ENCODE assay signal across 32 cellular contexts in the genomic region with DNA sequence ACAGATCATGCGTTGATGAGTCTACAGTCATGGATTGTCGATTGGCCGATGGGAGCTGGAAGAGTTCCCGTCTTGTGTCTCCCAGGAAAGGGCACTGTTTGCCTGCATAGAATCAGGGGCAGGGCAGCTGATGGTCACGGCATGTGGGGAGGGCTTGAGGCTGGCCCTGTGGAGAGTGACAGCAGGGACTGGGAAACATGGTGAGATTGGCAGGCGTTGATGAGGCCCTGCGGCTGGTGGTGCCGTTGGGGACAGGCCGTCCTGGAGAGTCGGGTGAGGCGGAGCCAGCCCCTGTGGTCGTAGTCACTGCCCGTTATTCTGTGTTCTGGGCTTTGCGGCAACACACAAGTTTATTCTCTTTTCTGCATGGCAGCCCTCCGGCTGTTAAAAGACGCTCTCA. TPM values are rescaled to one million over a fixed set of nuclear protein-coding genes. Genes with fewer than 3 reads are reported as not detected.
DNase-seq lines count a peak whose midpoint lies in the region; ATAC-seq and TF ChIP-seq lines count a peak whose summit lies in the region.
"Had no signal": no experiment of that assay in that cellular context is flagged by ENCODE, and none has a peak within 500 bp of the region (broad histone marks: within the 10 kb centered on the region; RNA-seq: fewer than 3 reads in every experiment).

No MANE protein-coding gene starts in this region.

- 0 out of 2 replicates have a peak overlapping the region, but pooled peaks have one; percentile 32 for H3K27ac ChIP-seq in GM23338 (ENCODE audit: low read depth)
- H3K27ac ChIP-seq in angular gyrus (ENCODE audit: low read depth, low read length) = peak overlapping the region; percentile 97
- no peak overlapping the region for H3K27ac ChIP-seq in SK-N-SH (ENCODE audit: low read depth in 2 of 2, low read length in 1 of 2)
- no peak overlapping the region for H3K27ac ChIP-seq in SJCRH30
- H3K27ac ChIP-seq: cardiac muscle cell, coronary artery, left ventricle myocardium inferior, neutrophil, PC-9, psoas muscle had no signal

- TF ChIP-seq CTCF in GM23338 (conservative IDR thresholded peaks at IDR 0.05; ENCODE audit: low read depth in 2 of 2) = no peak
- TF ChIP-seq CTCF in SK-N-SH (IDR thresholded peaks at IDR 0.05) = no peak

- no peaks in the 10 kb centered on the region for H3K9me3 Mint-ChIP-seq in GM23338
- H3K9me3 Mint-ChIP-seq: activated CD4-positive, alpha-beta memory T cell treated with anti-CD3 and anti-CD28 coated beads, Interleukin-2, amount 10 ng/mL, durations not matched to agents 7 days and 5 days; activated naive CD4-positive, alpha-beta T cell treated with anti-CD3 and anti-CD28 coated beads, Interleukin-2, amount 10 ng/mL, durations not matched to agents 7 days and 5 days; activated T-helper 1 cell treated with anti-CD3 and anti-CD28 coated beads, Interleukin-12 subunit alpha, Interleukin-12 subunit beta, Interleukin-2, Interleukin-4 antibody, amounts not matched to agents 30 ng/mL and 10 ng/mL and 1 ng/mL, durations not matched to agents 14 hours and 24 hours and 36 hours; CD8-positive, alpha-beta memory T cell; T-helper 2 cell treated with Interferon-gamma antibody and Interleukin-4, amounts not matched to agents 5 μg/mL and 100 μg/mL, for 36 hours; type B pancreatic cell had no signal

- H3K4me3 ChIP-seq in GM23338 (no peak overlapping the region), SK-N-SH (ENCODE audit: low read depth in 2 of 2, low read length in 1 of 2) (no peak overlapping the region), SJCRH30 (no peak overlapping the region)
- H3K4me3 ChIP-seq: cardiac muscle cell, coronary artery, left ventricle myocardium inferior, PC-9, psoas muscle had no signal

- 96% methylated on average over 16 of the region's 16 CpGs for WGBS in SK-N-SH (ENCODE audit: low lambda C conversion rate)

- POLR2A ChIA-PET in SK-N-SH (lab: Yijun Ruan, JAX) = no interaction called here

- H3K4me1 Mint-ChIP-seq in GM23338 = peaks cover 27% of the 10 kb centered on the region
- H3K4me1 Mint-ChIP-seq: activated CD4-positive, alpha-beta memory T cell treated with anti-CD3 and anti-CD28 coated beads, Interleukin-2, amount 10 ng/mL, durations not matched to agents 7 days and 5 days; activated naive CD4-positive, alpha-beta T cell treated with anti-CD3 and anti-CD28 coated beads, Interleukin-2, amount 10 ng/mL, durations not matched to agents 7 days and 5 days; CD8-positive, alpha-beta memory T cell had no signal

- no peak for TF ChIP-seq RAD21 in SK-N-SH (IDR thresholded peaks at IDR 0.05; ENCODE audit: low read length)

- CTCF ChIA-PET in SK-N-SH (lab: Yijun Ruan, JAX) = no interaction called here

- H3K9me3 ChIP-seq in SK-N-SH = no peaks in the 10 kb centered on the region
- H3K9me3 ChIP-seq in SJCRH30 (replicated peaks) = no peaks in the 10 kb centered on the region
- H3K9me3 ChIP-seq: BE2C, left ventricle myocardium inferior, neutrophil, psoas muscle had no signal

- H4K20me1 ChIP-seq in GM23338 (replicated peaks; ENCODE audit: insufficient read depth) = no peaks in the 10 kb centered on the region
- no peaks in the 10 kb centered on the region for H4K20me1 ChIP-seq in SK-N-SH (ENCODE audit: insufficient read depth)

- H3K4me1 ChIP-seq in GM23338 (ENCODE audit: insufficient read depth) = peaks cover 10% of the 10 kb centered on the region
- no peaks in the 10 kb centered on the region; a peak in 1 of 4 replicates for H3K4me1 ChIP-seq in SK-N-SH (ENCODE audit: control insufficient read depth in 1 of 2, insufficient read depth in 2 of 2, low read depth in 1 of 2, low read length in 1 of 2)
- H3K4me1 ChIP-seq in SJCRH30 = no peaks in the 10 kb centered on the region
- H3K4me1 ChIP-seq: BE2C, left ventricle myocardium inferior, psoas muscle had no signal

- H3K27me3 Mint-ChIP-seq in GM23338 (ENCODE audit: insufficient read depth, low read depth, poor library complexity) = peaks cover 5% of the 10 kb centered on the region
- H3K27me3 Mint-ChIP-seq: activated CD4-positive, alpha-beta memory T cell treated with anti-CD3 and anti-CD28 coated beads, Interleukin-2, amount 10 ng/mL, durations not matched to agents 7 days and 5 days; activated naive CD4-positive, alpha-beta T cell treated with anti-CD3 and anti-CD28 coated beads, Interleukin-2, amount 10 ng/mL, durations not matched to agents 7 days and 5 days; type B pancreatic cell had no signal

- no peak overlapping the region for H3K4me3 Mint-ChIP-seq in GM23338
- H3K4me3 Mint-ChIP-seq: activated CD4-positive, alpha-beta memory T cell treated with anti-CD3 and anti-CD28 coated beads, Interleukin-2, amount 10 ng/mL, durations not matched to agents 7 days and 5 days; activated naive CD4-positive, alpha-beta T cell treated with anti-CD3 and anti-CD28 coated beads, Interleukin-2, amount 10 ng/mL, durations not matched to agents 7 days and 5 days; activated T-helper 1 cell treated with anti-CD3 and anti-CD28 coated beads, Interleukin-12 subunit alpha, Interleukin-12 subunit beta, Interleukin-2, Interleukin-4 antibody, amounts not matched to agents 30 ng/mL and 10 ng/mL and 1 ng/mL, durations not matched to agents 14 hours and 24 hours and 36 hours; CD8-positive, alpha-beta memory T cell; T-helper 2 cell treated with Interferon-gamma antibody and Interleukin-4, amounts not matched to agents 5 μg/mL and 100 μg/mL, for 36 hours; type B pancreatic cell had no signal

- no peaks in the 10 kb centered on the region for H3K27me3 ChIP-seq in GM23338 (ENCODE audit: insufficient read depth)
- no peaks in the 10 kb centered on the region for H3K27me3 ChIP-seq in SK-N-SH (ENCODE audit: insufficient read depth)
- H3K27me3 ChIP-seq in SJCRH30 = no peaks in the 10 kb centered on the region
- H3K27me3 ChIP-seq: BE2C, cardiac muscle cell, neutrophil had no signal

- H3K36me3 Mint-ChIP-seq in GM23338 (ENCODE audit: low read depth) = peaks cover 2% of the 10 kb centered on the region; the same call in 2 of the 3 replicates
- H3K36me3 Mint-ChIP-seq: activated naive CD4-positive, alpha-beta T cell treated with anti-CD3 and anti-CD28 coated beads, Interleukin-2, amount 10 ng/mL, durations not matched to agents 7 days and 5 days had no signal

- H2AFZ ChIP-seq in GM23338 (no peak overlapping the region), SK-N-SH (ENCODE audit: low read depth) (no peak overlapping the region)
- H2AFZ ChIP-seq: PC-9 had no signal

- no peak overlapping the region for H3K4me2 ChIP-seq in GM23338
- H3K4me2 ChIP-seq in SK-N-SH = no peak overlapping the region
- H3K4me2 ChIP-seq: PC-9 had no signal

- no peak for ATAC-seq in GM23338
- ATAC-seq: HCT116 had no signal

- no peak for TF ChIP-seq EP300 in SK-N-SH (IDR thresholded peaks at IDR 0.05; ENCODE audit: borderline replicate concordance in 1 of 2, low read depth in 1 of 2, low read length in 1 of 2)

- H3K27ac Mint-ChIP-seq in GM23338 = 0 out of 2 replicates have a peak overlapping the region, but pooled peaks have one; percentile 73
- H3K27ac Mint-ChIP-seq: activated CD4-positive, alpha-beta memory T cell treated with anti-CD3 and anti-CD28 coated beads, Interleukin-2, amount 10 ng/mL, durations not matched to agents 7 days and 5 days; activated naive CD4-positive, alpha-beta T cell treated with anti-CD3 and anti-CD28 coated beads, Interleukin-2, amount 10 ng/mL, durations not matched to agents 7 days and 5 days; activated T-helper 1 cell treated with anti-CD3 and anti-CD28 coated beads, Interleukin-12 subunit alpha, Interleukin-12 subunit beta, Interleukin-2, Interleukin-4 antibody, amounts not matched to agents 30 ng/mL and 10 ng/mL and 1 ng/mL, durations not matched to agents 14 hours and 24 hours and 36 hours; CD8-positive, alpha-beta memory T cell; T-helper 2 cell treated with Interferon-gamma antibody and Interleukin-4, amounts not matched to agents 5 μg/mL and 100 μg/mL, for 36 hours; type B pancreatic cell had no signal

- H3K79me2 ChIP-seq in GM23338 (replicated peaks; ENCODE audit: insufficient read depth) = no peaks in the 10 kb centered on the region
- no peaks in the 10 kb centered on the region for H3K79me2 ChIP-seq in SK-N-SH (ENCODE audit: insufficient read depth)

- H3K9me2 ChIP-seq in GM23338 (ENCODE audit: insufficient read depth) (no peaks in the 10 kb centered on the region), SK-N-SH (no peaks in the 10 kb centered on the region)

- no peak overlapping the region for H3K9ac ChIP-seq in SK-N-SH

- H3F3A ChIP-seq in GM23338 (replicated peaks; ENCODE audit: low read depth) = peaks cover 5% of the 10 kb centered on the region; the same call in 1 of the 2 replicates
- H3F3A ChIP-seq in SK-N-SH (replicated peaks; ENCODE audit: insufficient read depth) = no peaks in the 10 kb centered on the region

- no peak for DNase-seq in GM23338 (ENCODE audit: low spot score)
- peak; percentile 89 to 93 for DNase-seq in hippocampal formation (lab: John Stamatoyannopoulos, UW)
- peak; percentile 94 for DNase-seq in pons (ENCODE audit: low spot score)
- DNase-seq in NK-92 treated with Interleukin-12 subunit alpha and Interleukin-12 subunit beta, amount 100 ng/mL, for 24 hours (lab: John Stamatoyannopoulos, UW) = no peak
- no peak for DNase-seq in activated CD8-positive, alpha-beta memory T cell treated with anti-CD3 and anti-CD28 coated beads, Interleukin-2, amount 50 U/mL, for 4 hours
- no peak for DNase-seq in SK-N-SH
- no peak for DNase-seq in SJCRH30
- DNase-seq: ACHN; activated CD4-positive, alpha-beta memory T cell treated with anti-CD3 and anti-CD28 coated beads, Interleukin-2, amount 10 ng/mL, durations not matched to agents 7 days and 5 days; activated naive CD4-positive, alpha-beta T cell treated with anti-CD3 and anti-CD28 coated beads, Interleukin-2, amount 10 ng/mL, durations not matched to agents 7 days and 5 days; aorta; BE2C; CD8-positive, alpha-beta memory T cell; effector memory CD4-positive, alpha-beta T cell; erythroblast; islet precursor cell; left ventricle myocardium inferior; mesendoderm; NCI-H1105; NCI-H1930; NCI-H524 treated with DMSO at 0.1 percent for 48 hours; PC-9; psoas muscle; stimulated activated CD4-positive, alpha-beta T cell treated with anti-CD3 and anti-CD28 coated beads, Interleukin-4, amount 100 ng/mL, for 24 hours had no signal

- no peaks in the 10 kb centered on the region for H3K36me3 ChIP-seq in GM23338 (ENCODE audit: insufficient read depth)
- peaks cover 9 to 10% of the 10 kb centered on the region in 2 experiments for H3K36me3 ChIP-seq in SK-N-SH (replicated peaks in 1 of 2; ENCODE audit: control insufficient read depth in 1 of 2, insufficient read depth in 2 of 2, low read length in 1 of 2)
- peaks cover 2% of the 10 kb centered on the region; the same call in 1 of the 2 replicates for H3K36me3 ChIP-seq in SJCRH30
- H3K36me3 ChIP-seq: BE2C, cardiac muscle cell had no signal

RNA-seq across cellular contexts. Expression of gene TECPR2, which starts 52.9 kb away (rescaled TPM):
- total RNA-seq in GM23338 (2014; rRNA removed; shearing (Covaris generic)) = 16.9 and 20.5 TPM in 2 replicates
- polyA plus RNA-seq in GM23338 (2016; fragmentation: Nextera tagmentation; extraction: Ambion mirVana) = 4.8 and 5.2 TPM in 2 replicates
- polyA plus RNA-seq in SK-N-SH (2012; rRNA removed) = 6.9 and 8.1 TPM in 2 replicates
- polyA plus RNA-seq in SK-N-SH (2012; cell fraction: cytosol; rRNA removed) = 4.9 and 6.1 TPM in 2 replicates
- polyA plus RNA-seq in SK-N-SH (2012; cell fraction: nucleus; rRNA removed) = 11.5 and 15.5 TPM in 2 replicates
- 8.6 and 9.1 TPM in 2 replicates for total RNA-seq in SJCRH30 (2014; rRNA removed; shearing (Covaris generic))

RNA-seq across cellular contexts. Expression of gene CINP, which starts 53.0 kb away (rescaled TPM):
- total RNA-seq in GM23338 (2014; rRNA removed; shearing (Covaris generic)) = 54.0 and 65.4 TPM in 2 replicates
- polyA plus RNA-seq in GM23338 (2016; fragmentation: Nextera tagmentation; extraction: Ambion mirVana) (63.1 and 64.9 TPM in 2 replicates), SK-N-SH (2012; rRNA removed) (50.4 and 59.3 TPM in 2 replicates)
- polyA plus RNA-seq in SK-N-SH (2012; cell fraction: cytosol; rRNA removed) = 58.8 and 59.2 TPM in 2 replicates
- polyA plus RNA-seq in SK-N-SH (2012; cell fraction: nucleus; rRNA removed) = 29.1 and 36.3 TPM in 2 replicates
- total RNA-seq in SJCRH30 (2014; rRNA removed; shearing (Covaris generic)) = 42.7 and 48.4 TPM in 2 replicates

Comparison
In these comparisons a context has a peak if more than half of its experiments do, and no peak if none do; other contexts are left out.
1. DNase-seq: peak in hippocampal formation (2 of 2) and pons (single experiment); none in GM23338 (single experiment), NK-92 treated with Interleukin-12 subunit alpha and Interleukin-12 subunit beta, amount 100 ng/mL, for 24 hours (single experiment), activated CD8-positive, alpha-beta memory T cell treated with anti-CD3 and anti-CD28 coated beads, Interleukin-2, amount 50 U/mL, for 4 hours (single experiment), SK-N-SH (single experiment) and SJCRH30 (0 of 2).
2. H3K27ac ChIP-seq: peak in GM23338 (single experiment) and angular gyrus (single experiment); none in SK-N-SH (0 of 2) and SJCRH30 (single experiment).